In the genomic region with DNA sequence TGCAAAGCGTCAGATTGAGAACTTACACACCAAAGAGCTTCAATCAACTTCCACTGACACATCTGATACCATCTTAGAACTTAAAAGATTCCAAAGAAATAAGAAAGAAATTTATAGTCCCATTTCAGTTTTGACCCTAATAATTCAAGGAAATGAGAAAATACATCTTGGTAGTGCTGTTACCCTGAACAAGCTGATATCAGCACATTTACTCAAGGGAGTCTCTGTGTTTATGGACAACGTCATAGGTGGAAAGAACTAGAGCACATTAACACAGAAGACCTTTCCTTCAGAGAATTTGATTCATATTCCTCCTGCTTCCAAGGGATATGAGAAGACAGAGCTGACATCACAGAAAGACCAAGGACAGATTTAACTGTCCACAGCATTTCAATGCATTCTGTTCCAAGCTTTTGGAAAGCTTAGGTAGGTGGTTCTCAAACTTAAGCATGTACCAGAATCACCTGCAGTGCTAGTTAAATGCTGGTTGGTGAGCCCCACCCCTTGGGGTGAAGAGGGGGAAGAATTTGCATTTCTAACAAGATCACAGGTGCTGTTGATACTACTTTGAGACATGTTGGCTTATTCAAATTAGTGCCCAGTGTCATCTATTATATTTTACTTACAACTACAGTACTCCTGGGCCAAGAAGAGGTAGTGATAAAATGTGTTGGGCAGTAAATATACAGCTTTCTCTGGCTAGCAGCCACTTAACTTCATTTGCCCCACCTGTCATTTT, we compare ENCODE assay signal across 15 cellular contexts.
"Had no signal": no experiment of that assay in that cellular context is flagged by ENCODE, and none has a peak within 500 bp of the region (broad histone marks: within the 10 kb centered on the region; RNA-seq: fewer than 3 reads in every experiment).

No MANE protein-coding gene starts in this region.

- DNase-seq: activated CD4-positive, CD25-positive, alpha-beta regulatory T cell; caudate nucleus; colonic mucosa; effector CD4-positive, alpha-beta T cell; heart right ventricle; islet precursor cell; mammary epithelial cell; mucosa of descending colon; natural killer cell; nucleus accumbens; stimulated activated CD4-positive, alpha-beta T cell treated with anti-CD3 and anti-CD28 coated beads, Interleukin-4, amount 100 ng/mL, for 1 hour had no signal

- H3K4me3 ChIP-seq: colonic mucosa, heart right ventricle, mucosa of descending colon, prostate gland, thoracic aorta had no signal

- H3K27me3 ChIP-seq: colonic mucosa, heart right ventricle had no signal

- H3K36me3 ChIP-seq: colonic mucosa, prostate gland, thoracic aorta had no signal

- ATAC-seq: heart right ventricle, left lobe of liver, mucosa of descending colon, natural killer cell had no signal

- H3K27ac ChIP-seq: colonic mucosa, heart right ventricle, prostate gland, thoracic aorta had no signal

- FAIRE-seq: frontal cortex had no signal

- H3K9me3 ChIP-seq: colonic mucosa, mucosa of descending colon, prostate gland, thoracic aorta had no signal

- H3K4me1 ChIP-seq: colonic mucosa, heart right ventricle, prostate gland had no signal
